Comparison of ENCODE assay signal across 11 cellular contexts in genomic region chr2:234258562-234259141, GRCh38.
DNase-seq lines count a peak whose midpoint lies in the region; ATAC-seq, FAIRE-seq and TF ChIP-seq lines count a peak whose summit lies in the region.
"Had no signal": no experiment of that assay in that cellular context is flagged by ENCODE, and none has a peak within 500 bp of the region (broad histone marks: within the 10 kb centered on the region; RNA-seq: fewer than 3 reads in every experiment).

No MANE protein-coding gene starts in this region.

- H4K20me1 ChIP-seq in fibroblast of lung (ENCODE audit: control insufficient read depth, extremely low read depth, insufficient read depth, low read length), result no peaks in the 10 kb centered on the region

- FAIRE-seq in A549 (lab: Jason Lieb, UNC), result no peak
- FAIRE-seq: GM19239 had no signal

- H3K27me3 ChIP-seq in SJCRH30, result no peaks in the 10 kb centered on the region
- H3K27me3 ChIP-seq in fibroblast of lung (ENCODE audit: control insufficient read depth, insufficient read depth, low read length), result no peaks in the 10 kb centered on the region
- H3K27me3 ChIP-seq in suprapubic skin, result no peaks in the 10 kb centered on the region
- H3K27me3 ChIP-seq: BE2C had no signal

- TF ChIP-seq EP300 in A549 (IDR thresholded peaks at IDR 0.05) (peak in 1 of 2 experiments; percentile 73; a peak in 3 of 5 replicates), suprapubic skin (IDR thresholded peaks at IDR 0.05) (no peak)

- POLR2A ChIA-PET in A549 (lab: Yijun Ruan, JAX), result interaction anchor here (0.7 to 2.0 kb wide), 5 partner anchors 50 to 238 kb away, joined by 3 to 10 read pairs (median 6); partner anchors contain the start of gene ARL4C

- 37% methylated on average over 5 of the region's 5 CpGs for WGBS in A549 (ENCODE audit: missing lambda C conversion rate)
- WGBS in suprapubic skin, result 65% methylated on average over 5 of the region's 5 CpGs

- CTCF ChIA-PET in A549 (lab: Yijun Ruan, JAX), result interaction anchor here (0.6 to 5.1 kb wide), 41 partner anchors 10 to 402 kb away, joined by 3 to 32 read pairs (median 5); no protein-coding TSS in a partner anchor

- peaks cover 50% of the 10 kb centered on the region for H3K4me1 ChIP-seq in A549
- peaks cover 10% of the 10 kb centered on the region for H3K4me1 ChIP-seq in SJCRH30
- peaks cover 11% of the 10 kb centered on the region for H3K4me1 ChIP-seq in fibroblast of lung (ENCODE audit: control insufficient read depth, extremely low read depth, insufficient read depth, low read length)
- H3K4me1 ChIP-seq in suprapubic skin, result peaks cover 16% of the 10 kb centered on the region

- no peak for TF ChIP-seq POLR2A in A549 (IDR thresholded peaks at IDR 0.05; ENCODE audit: low read length)
- no peak for TF ChIP-seq POLR2A in suprapubic skin (IDR thresholded peaks at IDR 0.05)

- H3K27ac ChIP-seq in A549, result peak overlapping the region; percentile 93 to 95
- peak overlapping the region; percentile 55 for H3K27ac ChIP-seq in SJCRH30
- H3K27ac ChIP-seq in fibroblast of lung (ENCODE audit: insufficient read depth, low read length), result peak overlapping the region; percentile 87
- H3K27ac ChIP-seq in suprapubic skin, result no peak overlapping the region
- H3K27ac ChIP-seq: HL-60 had no signal

- peak in 1 of 2 experiments; percentile 25 for DNase-seq in A549 (ENCODE audit: low read depth in 1 of 2, low spot score in 1 of 2)
- DNase-seq in GM04504 (ENCODE audit: low read depth), result peak; percentile 51
- DNase-seq in SJCRH30, result no peak
- no peak for DNase-seq in fibroblast of lung (ENCODE audit: low read depth in 2 of 2)
- DNase-seq in stimulated activated CD4-positive, alpha-beta T cell treated with anti-CD3 and anti-CD28 coated beads, Interleukin-4, amount 100 ng/mL, for 4 hours, result no peak
- no peak for DNase-seq in suprapubic skin (ENCODE audit: low spot score in 2 of 2)
- DNase-seq in NCI-H2196 (lab: John Stamatoyannopoulos, UW; ENCODE audit: unreplicated experiment), result no peak
- DNase-seq in CD1c-positive myeloid dendritic cell (ENCODE audit: extremely low spot score), result no peak

- no peak overlapping the region for H3K9ac ChIP-seq in fibroblast of lung (ENCODE audit: insufficient read depth, low read length)

- peaks cover 12% of the 10 kb centered on the region; the same call in 1 of the 3 replicates for H3K9me3 ChIP-seq in A549
- H3K9me3 ChIP-seq in SJCRH30 (replicated peaks), result no peaks in the 10 kb centered on the region
- no peaks in the 10 kb centered on the region for H3K9me3 ChIP-seq in fibroblast of lung (ENCODE audit: control insufficient read depth, insufficient read depth, low read depth, low read length)
- H3K9me3 ChIP-seq in suprapubic skin, result no peaks in the 10 kb centered on the region
- H3K9me3 ChIP-seq: BE2C had no signal

- H2AFZ ChIP-seq in fibroblast of lung (ENCODE audit: low read length), result no peak overlapping the region

- no peaks in the 10 kb centered on the region for H3K79me2 ChIP-seq in fibroblast of lung (ENCODE audit: control insufficient read depth, insufficient read depth, low read length)

- no peak for TF ChIP-seq RAD21 in A549 (conservative IDR thresholded peaks at IDR 0.05 in 1 of 2, IDR thresholded peaks at IDR 0.05 in 1 of 2)

- H3K36me3 ChIP-seq in SJCRH30 (no peaks in the 10 kb centered on the region), fibroblast of lung (ENCODE audit: control insufficient read depth, insufficient read depth, low read length) (no peaks in the 10 kb centered on the region), suprapubic skin (no peaks in the 10 kb centered on the region)
- H3K36me3 ChIP-seq: BE2C had no signal

- peak; percentile 51; a peak in 5 of 6 replicates for ATAC-seq in A549

- no peak for TF ChIP-seq CTCF in A549 (IDR thresholded peaks at IDR 0.05)
- no peak for TF ChIP-seq CTCF in fibroblast of lung (conservative IDR thresholded peaks at IDR 0.05 in 1 of 2, IDR thresholded peaks at IDR 0.05 in 1 of 2; ENCODE audit: low read depth in 1 of 2, low read length in 2 of 2)
- no peak for TF ChIP-seq CTCF in suprapubic skin (IDR thresholded peaks at IDR 0.05)

- H3K4me3 ChIP-seq in A549 (no peak overlapping the region), SJCRH30 (no peak overlapping the region), fibroblast of lung (replicated peaks in 1 of 4; ENCODE audit: control extremely low read depth in 1 of 4, insufficient read depth in 1 of 4, low read depth in 3 of 4, low read length in 4 of 4) (no peak overlapping the region), suprapubic skin (no peak overlapping the region)

- H3K4me2 ChIP-seq in A549 (peak overlapping the region; percentile 65), fibroblast of lung (ENCODE audit: extremely low read depth, insufficient read depth, low read length) (peak overlapping the region; percentile 87)

TF ChIP-seq in A549, 52 proteins besides CTCF, POLR2A, EP300 and RAD21:
- TF ChIP-seq JUN (IDR thresholded peaks at IDR 0.05) (peak; percentile 65 to 84), HDAC2 (IDR thresholded peaks at IDR 0.05) (no peak), GATA3 (IDR thresholded peaks at IDR 0.05; ENCODE audit: borderline replicate concordance) (0 out of 2 replicates have a peak, but pooled peaks have one; percentile 24), JUNB (IDR thresholded peaks at IDR 0.05) (peak; percentile 64)
